9 cellular contexts compared by ENCODE assay signal in genomic region chr19:18762125-18763023, GRCh38. TPM values are rescaled to one million over a fixed set of nuclear protein-coding genes. Genes with fewer than 3 reads are reported as not detected.
DNase-seq lines count a peak whose midpoint lies in the region; ATAC-seq and TF ChIP-seq lines count a peak whose summit lies in the region.
"Had no signal": no experiment of that assay in that cellular context is flagged by ENCODE, and none has a peak within 500 bp of the region (broad histone marks: within the 10 kb centered on the region; RNA-seq: fewer than 3 reads in every experiment).

No MANE protein-coding gene starts in this region.

- H3K4me1 ChIP-seq in Peyer's patch, result peaks cover 0 to 17% (median 0%) of the 10 kb centered on the region in 4 donors

- no peaks in the 10 kb centered on the region for H3K4me1 Mint-ChIP-seq in T-helper 2 cell treated with Interferon-gamma antibody and Interleukin-4, amounts not matched to agents 5 μg/mL and 100 μg/mL, for 36 hours (ENCODE audit: low read depth)

- no peak overlapping the region for H3K27ac ChIP-seq in Peyer's patch

- peak; percentile 92 for DNase-seq in H7
- DNase-seq in Peyer's patch, result peak in 2 of 3 donors; percentile 77 to 81
- DNase-seq in glomerular visceral epithelial cell (ENCODE audit: extremely low spot score), result peak; percentile 80
- DNase-seq in renal cortical epithelial cell (ENCODE audit: low read depth), result peak; percentile 71
- no peak for DNase-seq in NCI-H1048 (lab: John Stamatoyannopoulos, UW)
- no peak for DNase-seq in T-helper 2 cell treated with Interferon-gamma antibody and Interleukin-4, amounts not matched to agents 5 μg/mL and 100 μg/mL, for 36 hours (ENCODE audit: low spot score)

- H3K27ac Mint-ChIP-seq in T-helper 2 cell treated with Interferon-gamma antibody and Interleukin-4, amounts not matched to agents 5 μg/mL and 100 μg/mL, for 36 hours, result no peak overlapping the region

- ATAC-seq in HG02763 (IDR thresholded peaks at IDR 0.05; ENCODE audit: unreplicated experiment), result no peak
- ATAC-seq in HG02870 (IDR thresholded peaks at IDR 0.05; ENCODE audit: unreplicated experiment), result no peak

- no peak for TF ChIP-seq POLR2A in Peyer's patch (IDR thresholded peaks at IDR 0.05)

- no peaks in the 10 kb centered on the region; the same call in none of the 2 replicates for H3K27me3 ChIP-seq in H7 (ENCODE audit: control insufficient read depth, insufficient read depth, low read length)
- no peaks in the 10 kb centered on the region for H3K27me3 ChIP-seq in Peyer's patch

- no peaks in the 10 kb centered on the region for H3K9me3 Mint-ChIP-seq in T-helper 2 cell treated with Interferon-gamma antibody and Interleukin-4, amounts not matched to agents 5 μg/mL and 100 μg/mL, for 36 hours

- H3K36me3 Mint-ChIP-seq in T-helper 2 cell treated with Interferon-gamma antibody and Interleukin-4, amounts not matched to agents 5 μg/mL and 100 μg/mL, for 36 hours (ENCODE audit: low read depth), result no peaks in the 10 kb centered on the region

- no peaks in the 10 kb centered on the region for H3K36me3 ChIP-seq in H7 (replicated peaks; ENCODE audit: control insufficient read depth, insufficient read depth, low read length)
- H3K36me3 ChIP-seq in Peyer's patch, result no peaks in the 10 kb centered on the region

- no peaks in the 10 kb centered on the region for H3K27me3 Mint-ChIP-seq in T-helper 2 cell treated with Interferon-gamma antibody and Interleukin-4, amounts not matched to agents 5 μg/mL and 100 μg/mL, for 36 hours (ENCODE audit: low read depth)

- peak in 1 of 6 experiments; percentile 3 for TF ChIP-seq CTCF in Peyer's patch (IDR thresholded peaks at IDR 0.05)

- H3K9me3 ChIP-seq in Peyer's patch, result no peaks in the 10 kb centered on the region

- no peak overlapping the region for H3K4me3 Mint-ChIP-seq in T-helper 2 cell treated with Interferon-gamma antibody and Interleukin-4, amounts not matched to agents 5 μg/mL and 100 μg/mL, for 36 hours

- H3K4me3 ChIP-seq in H7 (ENCODE audit: insufficient read depth, low read depth, low read length) (no peak overlapping the region), Peyer's patch (no peak overlapping the region)

RNA-seq across cellular contexts. Expression of gene COMP, which starts 28.7 kb away (rescaled TPM):
- not detected in 2 replicates for total RNA-seq in H7 (2014; rRNA removed; shearing (Covaris generic))
- total RNA-seq in Peyer's patch (under 1 TPM in 1 of 4 donors, not detected in 3; 0.40 TPM), renal cortical epithelial cell (0.15 TPM in 1 of 2 replicates, not detected in the other)
- total RNA-seq: NCI-H460 had no signal

Comparison
In these comparisons a context has a peak if more than half of its experiments do, and no peak if none do; other contexts are left out.
1. DNase-seq: peak in H7 (single experiment), Peyer's patch (2 of 3), glomerular visceral epithelial cell (single experiment) and renal cortical epithelial cell (single experiment); none in NCI-H1048 (single experiment) and T-helper 2 cell treated with Interferon-gamma antibody and Interleukin-4, amounts not matched to agents 5 μg/mL and 100 μg/mL, for 36 hours (single experiment).